34 cellular contexts compared by ENCODE assay signal in genomic region chr1:57797084-57797483, GRCh38.
"Had no signal": no experiment of that assay in that cellular context is flagged by ENCODE, and none has a peak within 500 bp of the region (broad histone marks: within the 10 kb centered on the region; RNA-seq: fewer than 3 reads in every experiment).

No MANE protein-coding gene starts in this region.

- ATAC-seq: activated CD8-positive, alpha-beta T cell treated with anti-CD3 and anti-CD28 coated beads for 36 hours; activated T-cell treated with anti-CD3 and anti-CD28 coated beads, Interleukin-2, amount 50 U/mL, for 72 hours; Panc1; Right ventricle myocardium inferior had no signal

- H3K27me3 ChIP-seq: MG63 had no signal

- H3K4me3 Mint-ChIP-seq: activated CD4-positive, alpha-beta T cell treated with anti-CD3 and anti-CD28 coated beads, Interleukin-2, amount 10 ng/mL, durations not matched to agents 24 days and 14 days; activated CD8-positive, alpha-beta T cell treated with anti-CD3 and anti-CD28 coated beads for 36 hours; activated naive CD8-positive, alpha-beta T cell treated with anti-CD3 and anti-CD28 coated beads for 36 hours; activated T-cell treated with anti-CD3 and anti-CD28 coated beads, Interleukin-2, amount 50 U/mL, for 72 hours; activated T-helper 17 cell treated with anti-CD3 and anti-CD28 coated beads, Interleukin-2, amount 50 U/mL, for 72 hours had no signal

- H3K27ac Mint-ChIP-seq: activated CD4-positive, alpha-beta T cell treated with anti-CD3 and anti-CD28 coated beads, Interleukin-2, amount 10 ng/mL, durations not matched to agents 24 days and 14 days; activated CD8-positive, alpha-beta T cell treated with anti-CD3 and anti-CD28 coated beads for 36 hours; activated naive CD8-positive, alpha-beta T cell treated with anti-CD3 and anti-CD28 coated beads for 36 hours; activated T-cell treated with anti-CD3 and anti-CD28 coated beads, Interleukin-2, amount 50 U/mL, for 72 hours; activated T-helper 17 cell treated with anti-CD3 and anti-CD28 coated beads, Interleukin-2, amount 50 U/mL, for 72 hours had no signal

- H3K9me3 ChIP-seq: MG63 had no signal

- H3K27me3 Mint-ChIP-seq: activated CD4-positive, alpha-beta T cell treated with anti-CD3 and anti-CD28 coated beads, Interleukin-2, amount 10 ng/mL, durations not matched to agents 24 days and 14 days had no signal

- H3K4me1 Mint-ChIP-seq: activated CD4-positive, alpha-beta T cell treated with anti-CD3 and anti-CD28 coated beads, Interleukin-2, amount 10 ng/mL, durations not matched to agents 24 days and 14 days; activated naive CD8-positive, alpha-beta T cell treated with anti-CD3 and anti-CD28 coated beads for 36 hours; activated T-helper 17 cell treated with anti-CD3 and anti-CD28 coated beads, Interleukin-2, amount 50 U/mL, for 72 hours had no signal

- H3K4me3 ChIP-seq: MG63 had no signal

- H3K36me3 ChIP-seq: MG63 had no signal

- H3K9me3 Mint-ChIP-seq: activated CD4-positive, alpha-beta T cell treated with anti-CD3 and anti-CD28 coated beads, Interleukin-2, amount 10 ng/mL, durations not matched to agents 24 days and 14 days; activated T-helper 17 cell treated with anti-CD3 and anti-CD28 coated beads, Interleukin-2, amount 50 U/mL, for 72 hours had no signal

- H3K36me3 Mint-ChIP-seq: activated naive CD8-positive, alpha-beta T cell treated with anti-CD3 and anti-CD28 coated beads for 36 hours had no signal

- H3K27ac ChIP-seq: VCaP had no signal

- DNase-seq: activated CD4-positive, alpha-beta T cell treated with anti-CD3 and anti-CD28 coated beads, Interleukin-2, amount 10 ng/mL, durations not matched to agents 24 days and 14 days; activated CD4-positive, alpha-beta T cell treated with anti-CD3 and anti-CD28 coated beads, Interleukin-2, amount 50 U/mL, for 4 hours; activated CD8-positive, alpha-beta T cell treated with anti-CD3 and anti-CD28 coated beads for 36 hours; activated effector memory CD4-positive, alpha-beta T cell treated with anti-CD3 and anti-CD28 coated beads, Interleukin-2, amount 50 U/mL, for 16 hours; activated naive CD4-positive, alpha-beta T cell; activated naive CD4-positive, alpha-beta T cell treated with anti-CD3 and anti-CD28 coated beads, Interleukin-2, amount 50 U/mL, for 16 hours; activated naive CD8-positive, alpha-beta T cell treated with anti-CD3 and anti-CD28 coated beads for 36 hours; activated T-cell treated with anti-CD3 and anti-CD28 coated beads, Interleukin-2, amount 50 U/mL, for 1 hour; activated T-cell treated with anti-CD3 and anti-CD28 coated beads, Interleukin-2, amount 50 U/mL, for 72 hours; amniotic stem cell; aorta; Kasumi-1; KG1; NCI-H1048; NCI-H1105 treated with DMSO at 0.1 percent for 48 hours; NCI-H1436; NCI-H1694; NCI-H1930; NCI-H2081 treated with DMSO at 0.1 percent for 48 hours; NCI-H446; NCI-H510A treated with DMSO at 0.1 percent for 48 hours; NCI-H526 treated with DMSO at 0.1 percent for 48 hours; NCI-H774; NK-92 treated with Interleukin-12 subunit alpha and Interleukin-12 subunit beta, amount 100 ng/mL, for 24 hours; RPMI8226; SW 1271; T-helper 1 cell; T-helper 2 cell; T-helper 9 cell had no signal
